ENCODE assay signal across 10 cellular contexts in genomic region chr3:58013973-58014649, GRCh38. TPM values are rescaled to one million over a fixed set of nuclear protein-coding genes. Genes with fewer than 3 reads are reported as not detected.
DNase-seq lines count a peak whose midpoint lies in the region; ATAC-seq lines count a peak whose summit lies in the region.
"Had no signal": no experiment of that assay in that cellular context is flagged by ENCODE, and none has a peak within 500 bp of the region (broad histone marks: within the 10 kb centered on the region; RNA-seq: fewer than 3 reads in every experiment).

No MANE protein-coding gene starts in this region.

- peaks cover 53% of the 10 kb centered on the region for H3K4me1 Mint-ChIP-seq in activated naive CD4-positive, alpha-beta T cell treated with anti-CD3 and anti-CD28 coated beads for 36 hours (ENCODE audit: low read depth)

- CTCF ChIA-PET in activated naive CD4-positive, alpha-beta T cell treated with anti-CD3 and anti-CD28 coated beads for 36 hours (lab: Charles Lee), result interaction anchor here (0.7 kb wide), 1 partner anchor 69 kb away, joined by 3 read pairs; no protein-coding TSS in a partner anchor

- peak; percentile 73 for DNase-seq in ELR (ENCODE audit: low read depth)
- peak; percentile 93 for DNase-seq in amniotic stem cell (lab: John Stamatoyannopoulos, UW)
- DNase-seq in left cardiac atrium, result peak; percentile 58
- peak; percentile 76 for DNase-seq in skeletal muscle cell (ENCODE audit: low read depth)
- DNase-seq in NCI-H1105 treated with DMSO at 0.1 percent for 48 hours (lab: John Stamatoyannopoulos, UW), result no peak
- no peak for DNase-seq in activated naive CD4-positive, alpha-beta T cell treated with anti-CD3 and anti-CD28 coated beads for 36 hours
- DNase-seq: NCI-H1048 had no signal

- no peak overlapping the region for H3K4me3 ChIP-seq in skeletal muscle cell (ENCODE audit: low read depth, low read length)
- H3K4me3 ChIP-seq: cardiac muscle cell had no signal

- intact Hi-C loops in left cardiac atrium (cut with DNase I), result loop anchor here in 1 of 2 donors (10.0 kb wide), 1 partner anchor 101 kb away; no protein-coding TSS in a partner anchor
- intact Hi-C loops in activated naive CD4-positive, alpha-beta T cell treated with anti-CD3 and anti-CD28 coated beads for 36 hours (cut with micrococcal nuclease), result no loop called here

- no peaks in the 10 kb centered on the region for H3K36me3 Mint-ChIP-seq in activated naive CD4-positive, alpha-beta T cell treated with anti-CD3 and anti-CD28 coated beads for 36 hours (ENCODE audit: low read depth)

- H3K27ac Mint-ChIP-seq in activated naive CD4-positive, alpha-beta T cell treated with anti-CD3 and anti-CD28 coated beads for 36 hours, result no peak overlapping the region

- H3K27me3 Mint-ChIP-seq in activated naive CD4-positive, alpha-beta T cell treated with anti-CD3 and anti-CD28 coated beads for 36 hours (ENCODE audit: low read depth), result no peaks in the 10 kb centered on the region

- H3K4me3 Mint-ChIP-seq in activated naive CD4-positive, alpha-beta T cell treated with anti-CD3 and anti-CD28 coated beads for 36 hours, result no peak overlapping the region

- ATAC-seq in left cardiac atrium (peak; percentile 62 to 71), GM18511 (IDR thresholded peaks at IDR 0.05; ENCODE audit: unreplicated experiment) (no peak), HG03460 (IDR thresholded peaks at IDR 0.05; ENCODE audit: unreplicated experiment) (no peak)

- H3K9me3 Mint-ChIP-seq in activated naive CD4-positive, alpha-beta T cell treated with anti-CD3 and anti-CD28 coated beads for 36 hours, result no peaks in the 10 kb centered on the region

RNA-seq across cellular contexts. Expression of gene FLNB, which starts 5.9 kb away (rescaled TPM):
- total RNA-seq in left cardiac atrium, result 10 to 100 TPM; 28.0 to 94.4 TPM
- 10 to 100 TPM; 47.7 to 48.0 TPM for total RNA-seq in activated naive CD4-positive, alpha-beta T cell treated with anti-CD3 and anti-CD28 coated beads for 36 hours

Comparison
In these comparisons a context has a peak if more than half of its experiments do, and no peak if none do; other contexts are left out.
1. DNase-seq: peak in ELR (single experiment), amniotic stem cell (single experiment), left cardiac atrium (single experiment) and skeletal muscle cell (single experiment); none in NCI-H1105 treated with DMSO at 0.1 percent for 48 hours (single experiment) and activated naive CD4-positive, alpha-beta T cell treated with anti-CD3 and anti-CD28 coated beads for 36 hours (single experiment).
2. ATAC-seq: peak in left cardiac atrium (2 of 2); none in GM18511 (single experiment) and HG03460 (single experiment).